25 cellular contexts compared by ENCODE assay signal in genomic region chr3:139732729-139733128, GRCh38.
"Had no signal": no experiment of that assay in that cellular context is flagged by ENCODE, and none has a peak within 500 bp of the region (broad histone marks: within the 10 kb centered on the region; RNA-seq: fewer than 3 reads in every experiment).

No MANE protein-coding gene starts in this region.

- FAIRE-seq: endometrium, islet of Langerhans, TTC549, urothelium cell line had no signal

- DNase-seq: activated CD4-positive, alpha-beta T cell treated with anti-CD3 and anti-CD28 coated beads for 48 hours; activated CD4-positive, alpha-beta T cell treated with anti-CD3 and anti-CD28 coated beads, Interleukin-2, amount 50 U/mL, for 48 hours; activated CD8-positive, alpha-beta memory T cell treated with anti-CD3 and anti-CD28 coated beads for 24 hours; activated effector memory CD4-positive, alpha-beta T cell treated with Interleukin-2 at 50 U/mL for 16 hours; activated naive CD4-positive, alpha-beta T cell treated with Interleukin-2 at 50 U/mL for 16 hours; anterior cingulate cortex; cerebellar nuclear complex; colonic mucosa; effector CD8-positive, alpha-beta T cell; foreskin fibroblast; left ventricle myocardium superior; naive B cell; nephron progenitor cell; right lobe of liver; stimulated activated CD4-positive, alpha-beta T cell treated with anti-CD3 and anti-CD28 coated beads, Interleukin-12 subunit alpha, Interleukin-12 subunit beta, amount 100 ng/mL, for 4 hours; stimulated activated CD4-positive, alpha-beta T cell treated with anti-CD3 and anti-CD28 coated beads, Interleukin-4, amount 100 ng/mL, for 1 hour; stimulated activated naive CD8-positive, alpha-beta T cell treated with anti-CD3 and anti-CD28 coated beads, Interleukin-15, Interleukin-2, amounts not matched to agents 100 U/mL and 50 U/mL, for 24 hours; T-helper 9 cell; testis; transverse colon; WERI-Rb-1 had no signal
